ENCODE assay signal across 1 cellular context in the genomic region with DNA sequence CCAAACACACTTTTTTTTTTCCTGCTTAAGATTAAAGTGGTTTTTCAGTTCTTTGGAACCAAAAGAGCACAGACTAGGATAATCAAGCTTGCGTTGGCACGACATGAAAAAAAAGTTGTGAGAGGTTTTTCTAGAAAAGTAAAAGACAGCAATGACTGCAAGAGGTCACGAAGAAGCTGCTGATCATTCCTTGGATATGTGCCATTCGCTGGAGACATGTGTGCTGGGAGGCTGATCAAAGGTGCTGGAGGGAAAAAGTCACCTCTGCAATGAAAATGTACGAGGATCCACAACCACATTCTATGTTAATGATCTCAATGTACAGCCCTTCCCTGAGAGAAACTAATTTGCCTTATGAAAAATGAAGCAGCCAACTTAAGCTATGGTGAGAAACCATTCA.
TF ChIP-seq lines count a peak whose summit lies in the region.

No MANE protein-coding gene starts in this region.

TF ChIP-seq in IMR-90, 13 proteins besides CTCF, POLR2A, EP300 and RAD21:
- TF ChIP-seq CHD1 (IDR thresholded peaks at IDR 0.05; ENCODE audit: low read depth, low read length) = no peak
TF ChIP-seq in IMR-90: peak in this region for 0.
